15 cellular contexts compared by ENCODE assay signal in genomic region chr2:168139791-168140190, GRCh38.
DNase-seq lines count a peak whose midpoint lies in the region; ATAC-seq and TF ChIP-seq lines count a peak whose summit lies in the region.
"Had no signal": no experiment of that assay in that cellular context is flagged by ENCODE, and none has a peak within 500 bp of the region (broad histone marks: within the 10 kb centered on the region; RNA-seq: fewer than 3 reads in every experiment).

No MANE protein-coding gene starts in this region.

- H3K36me3 Mint-ChIP-seq in activated T-cell treated with anti-CD3 and anti-CD28 coated beads, Interleukin-2, amount 50 U/mL, for 72 hours (ENCODE audit: insufficient read depth in 2 of 2) = peaks cover 2 to 6% of the 10 kb centered on the region in 2 donors
- H3K36me3 Mint-ChIP-seq in activated T-cell treated with anti-CD3 and anti-CD28 coated beads, Interleukin-2, amount 50 U/mL, for 4 hours (ENCODE audit: insufficient read depth) = peaks cover 17% of the 10 kb centered on the region

- no peak overlapping the region for H3K9ac ChIP-seq in parathyroid adenoma

- H3K4me2 ChIP-seq in parathyroid adenoma (ENCODE audit: low read length) = no peak overlapping the region

- H2AFZ ChIP-seq in parathyroid adenoma = no peak overlapping the region

- no peaks in the 10 kb centered on the region for H3K79me2 ChIP-seq in parathyroid adenoma

- H3K36me3 ChIP-seq in brain microvascular endothelial cell (replicated peaks) = peaks cover under 1% of the 10 kb centered on the region
- no peaks in the 10 kb centered on the region for H3K36me3 ChIP-seq in parathyroid adenoma (ENCODE audit: control insufficient read depth, insufficient read depth, low read length)
- peaks cover 0 to 16% (median 4%) of the 10 kb centered on the region in 3 donors for H3K36me3 ChIP-seq in Peyer's patch

- in situ Hi-C loops in brain microvascular endothelial cell (cut with HindIII; ENCODE audit: low pct_ligation_motif_present, low sequenced_read_pairs) = no loop called here

- no peaks in the 10 kb centered on the region for H3K9me3 Mint-ChIP-seq in activated T-cell treated with anti-CD3 and anti-CD28 coated beads, Interleukin-2, amount 50 U/mL, for 72 hours
- H3K9me3 Mint-ChIP-seq in activated T-cell treated with anti-CD3 and anti-CD28 coated beads, Interleukin-2, amount 50 U/mL, for 4 hours = no peaks in the 10 kb centered on the region

- H3K27ac Mint-ChIP-seq in activated T-cell treated with anti-CD3 and anti-CD28 coated beads, Interleukin-2, amount 50 U/mL, for 72 hours = peak overlapping the region; percentile 30
- H3K27ac Mint-ChIP-seq: CD14-positive monocyte had no signal

- H3K4me3 Mint-ChIP-seq in activated T-cell treated with anti-CD3 and anti-CD28 coated beads, Interleukin-2, amount 50 U/mL, for 72 hours = no peak overlapping the region
- H3K4me3 Mint-ChIP-seq in activated T-cell treated with anti-CD3 and anti-CD28 coated beads, Interleukin-2, amount 50 U/mL, for 4 hours = no peak overlapping the region
- H3K4me3 Mint-ChIP-seq: CD14-positive monocyte had no signal

- no peaks in the 10 kb centered on the region for H3K9me3 ChIP-seq in parathyroid adenoma (ENCODE audit: control insufficient read depth, low read length)
- no peaks in the 10 kb centered on the region for H3K9me3 ChIP-seq in Peyer's patch

- no peaks in the 10 kb centered on the region for H3K27me3 Mint-ChIP-seq in activated T-cell treated with anti-CD3 and anti-CD28 coated beads, Interleukin-2, amount 50 U/mL, for 72 hours (ENCODE audit: low read depth)
- no peaks in the 10 kb centered on the region for H3K27me3 Mint-ChIP-seq in activated T-cell treated with anti-CD3 and anti-CD28 coated beads, Interleukin-2, amount 50 U/mL, for 4 hours (ENCODE audit: low read depth)

- H3K4me3 ChIP-seq in brain microvascular endothelial cell (ENCODE audit: low read depth, low read length) (no peak overlapping the region), parathyroid adenoma (ENCODE audit: low read depth, low read length) (no peak overlapping the region), Peyer's patch (no peak overlapping the region)

- no peak for TF ChIP-seq POLR2A in Peyer's patch (IDR thresholded peaks at IDR 0.05)

- peaks cover 20% of the 10 kb centered on the region for H3K4me1 Mint-ChIP-seq in activated T-cell treated with anti-CD3 and anti-CD28 coated beads, Interleukin-2, amount 50 U/mL, for 72 hours (ENCODE audit: low read depth)
- peaks cover 11% of the 10 kb centered on the region for H3K4me1 Mint-ChIP-seq in activated T-cell treated with anti-CD3 and anti-CD28 coated beads, Interleukin-2, amount 50 U/mL, for 4 hours (ENCODE audit: low read depth)

- no peak for TF ChIP-seq CTCF in brain microvascular endothelial cell (IDR thresholded peaks at IDR 0.05; ENCODE audit: low read depth, low read length, missing control alignments)
- no peak for TF ChIP-seq CTCF in parathyroid adenoma (IDR thresholded peaks at IDR 0.05)
- no peak for TF ChIP-seq CTCF in Peyer's patch (IDR thresholded peaks at IDR 0.05)

- H3K27me3 ChIP-seq in brain microvascular endothelial cell (replicated peaks) (no peaks in the 10 kb centered on the region), parathyroid adenoma (ENCODE audit: control insufficient read depth, insufficient read depth, low read length) (no peaks in the 10 kb centered on the region), Peyer's patch (no peaks in the 10 kb centered on the region)

- ATAC-seq in activated T-cell treated with anti-CD3 and anti-CD28 coated beads, Interleukin-2, amount 50 U/mL, for 72 hours (replicated peaks in 1 of 2) = no peak
- ATAC-seq in activated T-cell treated with anti-CD3 and anti-CD28 coated beads, Interleukin-2, amount 50 U/mL, for 4 hours = no peak
- no peak; the same call in 2 of the 3 replicates for ATAC-seq in SK-N-SH treated with all-trans-retinoic acid at 6 μM for 48 hours
- ATAC-seq: PC-3 had no signal

- no peak for DNase-seq in activated T-cell treated with anti-CD3 and anti-CD28 coated beads, Interleukin-2, amount 50 U/mL, for 72 hours
- no peak for DNase-seq in activated T-cell treated with anti-CD3 and anti-CD28 coated beads, Interleukin-2, amount 50 U/mL, for 4 hours
- DNase-seq in brain microvascular endothelial cell = peak; percentile 10
- no peak for DNase-seq in NCI-H1436 (lab: John Stamatoyannopoulos, UW)
- DNase-seq in Peyer's patch = no peak
- DNase-seq in SW480 (ENCODE audit: low spot score) = no peak
- DNase-seq: KG1, NCI-H1436 treated with DMSO at 0.1 percent for 48 hours, NCI-H2081, NCI-H82, PC-3 had no signal

- H3K27ac ChIP-seq in brain microvascular endothelial cell = no peak overlapping the region
- H3K27ac ChIP-seq in parathyroid adenoma = peak overlapping the region; percentile 8
- H3K27ac ChIP-seq in Peyer's patch = no peak overlapping the region
- H3K27ac ChIP-seq: 22Rv1 had no signal

- H3K4me1 ChIP-seq in parathyroid adenoma = no peaks in the 10 kb centered on the region
- no peaks in the 10 kb centered on the region for H3K4me1 ChIP-seq in Peyer's patch

TF ChIP-seq in SK-N-SH treated with all-trans-retinoic acid at 6 μM for 48 hours, 23 proteins besides CTCF, POLR2A, EP300 and RAD21 (continues in another document):
- TF ChIP-seq ESRRG (CRISPR knock-in tag; IDR thresholded peaks at IDR 0.05) = no peak
- TF ChIP-seq TSHZ2 (CRISPR knock-in tag; IDR thresholded peaks at IDR 0.05) = 0 out of 2 replicates have a peak, but pooled peaks have one; percentile 61
- TF ChIP-seq ZFP3 (CRISPR knock-in tag; IDR thresholded peaks at IDR 0.05) = 0 out of 2 replicates have a peak, but pooled peaks have one; percentile 16
- TF ChIP-seq CREB5 (CRISPR knock-in tag; IDR thresholded peaks at IDR 0.05; ENCODE audit: low read depth) = 0 out of 2 replicates have a peak, but pooled peaks have one; percentile 69
- TF ChIP-seq POU6F1 (CRISPR knock-in tag; IDR thresholded peaks at IDR 0.05; ENCODE audit: borderline replicate concordance, low read depth) = no peak
- peak; percentile 89 for TF ChIP-seq ISL1 (CRISPR knock-in tag; IDR thresholded peaks at IDR 0.05)
- TF ChIP-seq GLIS3 (CRISPR knock-in tag; IDR thresholded peaks at IDR 0.05) = no peak
